ENCODE assay signal across 8 cellular contexts in genomic region chr11:100687032-100687629, GRCh38. TPM values are rescaled to one million over a fixed set of nuclear protein-coding genes. Genes with fewer than 3 reads are reported as not detected.
DNase-seq lines count a peak whose midpoint lies in the region; ATAC-seq and TF ChIP-seq lines count a peak whose summit lies in the region.

ARHGAP42 (plus strand) TSS chr11:100687288; CDS start chr11:100687679, 391 bp downstream.

- peak within 1 kb of the TSS; percentile 80 for H2AFZ ChIP-seq in ACC112 (ENCODE audit: low read length, unreplicated experiment)

- peaks cover 13% of the 10 kb centered on the region for H3K79me2 ChIP-seq in ACC112 (ENCODE audit: control insufficient read depth, insufficient read depth, low read length, unreplicated experiment)

- peaks cover 46% of the 10 kb centered on the region for H3K27me3 Mint-ChIP-seq in activated naive CD8-positive, alpha-beta T cell treated with anti-CD3 and anti-CD28 coated beads for 36 hours

- no peak for TF ChIP-seq EP300 in ovary (IDR thresholded peaks at IDR 0.05)

- H3K27me3 ChIP-seq in ACC112 (ENCODE audit: insufficient read depth, low read length) (no peaks in the 10 kb centered on the region), cardiac muscle cell (no peaks in the 10 kb centered on the region), ovary (no peaks in the 10 kb centered on the region)

- peak; percentile 86 for DNase-seq in GM13977 (ENCODE audit: low spot score)
- peak; percentile 50 for DNase-seq in NCI-H1092 treated with DMSO at 0.1 percent for 48 hours (lab: John Stamatoyannopoulos, UW)
- DNase-seq in activated naive CD8-positive, alpha-beta T cell treated with anti-CD3 and anti-CD28 coated beads for 36 hours = peak; percentile 65
- peak; percentile 79 to 89 for DNase-seq in cardiac muscle cell (ENCODE audit: low read depth in 1 of 2, low spot score in 1 of 2)
- DNase-seq in ovary = peak; percentile 47 to 71 (median 63)
- DNase-seq in GDM1 (lab: John Stamatoyannopoulos, UW) = no peak

- no peaks in the 10 kb centered on the region for H3K9me3 Mint-ChIP-seq in activated naive CD8-positive, alpha-beta T cell treated with anti-CD3 and anti-CD28 coated beads for 36 hours

- no peak within 1 kb of the TSS for H3K27ac Mint-ChIP-seq in activated naive CD8-positive, alpha-beta T cell treated with anti-CD3 and anti-CD28 coated beads for 36 hours

- H3K4me3 Mint-ChIP-seq in activated naive CD8-positive, alpha-beta T cell treated with anti-CD3 and anti-CD28 coated beads for 36 hours = peak within 1 kb of the TSS; percentile 77

- H3K4me1 Mint-ChIP-seq in activated naive CD8-positive, alpha-beta T cell treated with anti-CD3 and anti-CD28 coated beads for 36 hours = peaks cover 18% of the 10 kb centered on the region

- no peaks in the 10 kb centered on the region for H3K36me3 Mint-ChIP-seq in activated naive CD8-positive, alpha-beta T cell treated with anti-CD3 and anti-CD28 coated beads for 36 hours

- intact Hi-C loops in ovary (cut with DNase I) = loop anchor here in 3 of 4 donors (2.0 to 10.0 kb wide), 5 partner anchors 165 to 248 kb away; no protein-coding TSS in a partner anchor

- H3K9me3 ChIP-seq in cardiac muscle cell (ENCODE audit: low read depth) (no peaks in the 10 kb centered on the region), ovary (no peaks in the 10 kb centered on the region)

- TF ChIP-seq POLR2A in ovary (IDR thresholded peaks at IDR 0.05) = no peak

- ATAC-seq in HG02642 (IDR thresholded peaks at IDR 0.05; ENCODE audit: poor library complexity, unreplicated experiment) = peak; percentile 81

- in situ Hi-C loops in GM13977 (cut with MboI; ENCODE audit: low pct_unique_long_range_greater_than_20kb, low sequenced_read_pairs, unreplicated experiment) = no loop called here

- H3K4me1 ChIP-seq in ACC112 (ENCODE audit: control insufficient read depth, insufficient read depth, low read length, unreplicated experiment) = peaks cover 36% of the 10 kb centered on the region
- H3K4me1 ChIP-seq in cardiac muscle cell (ENCODE audit: low read depth) = peaks cover 34% of the 10 kb centered on the region
- H3K4me1 ChIP-seq in ovary (ENCODE audit: insufficient read depth) = peaks cover 2% of the 10 kb centered on the region

- H3K27ac ChIP-seq in ACC112 (ENCODE audit: low read depth, low read length) = peak within 1 kb of the TSS; percentile 55; the same call in 1 of the 2 replicates
- peak within 1 kb of the TSS; percentile 96 for H3K27ac ChIP-seq in cardiac muscle cell
- H3K27ac ChIP-seq in ovary = peak within 1 kb of the TSS; percentile 57 to 70

- WGBS in ovary, 3 donors = 0 to 1% (median 1%) methylated on average over 52 to 79 of the region's 81 CpGs

- TF ChIP-seq CTCF in GM13977 (IDR thresholded peaks at IDR 0.05; ENCODE audit: extremely low read depth, insufficient read depth, missing control alignments) = no peak
- no peak for TF ChIP-seq CTCF in cardiac muscle cell (IDR thresholded peaks at IDR 0.05; ENCODE audit: low read depth, low read length)
- TF ChIP-seq CTCF in ovary (IDR thresholded peaks at IDR 0.05) = no peak

- H3K36me3 ChIP-seq in ACC112 (ENCODE audit: insufficient read depth, low read length) = no peaks in the 10 kb centered on the region
- no peaks in the 10 kb centered on the region for H3K36me3 ChIP-seq in cardiac muscle cell
- H3K36me3 ChIP-seq in ovary = no peaks in the 10 kb centered on the region

- H3K4me3 ChIP-seq in ACC112 (ENCODE audit: low read depth, low read length) (peak within 1 kb of the TSS; percentile 93), cardiac muscle cell (peak within 1 kb of the TSS; percentile 99), ovary (peak within 1 kb of the TSS; percentile 39)

RNA-seq across cellular contexts. Expression of gene ARHGAP42, which starts in this region (rescaled TPM):
- total RNA-seq in activated naive CD8-positive, alpha-beta T cell treated with anti-CD3 and anti-CD28 coated beads for 36 hours = under 1 TPM; 0.22 to 0.58 TPM
- total RNA-seq in cardiac muscle cell = 90.9 and 135 TPM in 2 replicates
- 64.8 and 91.3 TPM in 2 replicates for polyA plus RNA-seq in cardiac muscle cell
- 1 to 10 TPM; 4.3 to 8.2 (median 7.0) TPM for total RNA-seq in ovary
- 10 to 100 TPM in 1 of 2 donors, 1 to 10 TPM in 1; 5.1 to 11.8 TPM for polyA plus RNA-seq in ovary

Comparison
In these comparisons a context has a peak if more than half of its experiments do, and no peak if none do; other contexts are left out.
1. Peak in DNase-seq in activated naive CD8-positive, alpha-beta T cell treated with anti-CD3 and anti-CD28 coated beads for 36 hours; RNA of the gene not detected or under 1 TPM.
2. H3K4me3 ChIP-seq: peak in every context shown above with its lines; median percentile 99 in cardiac muscle cell; 93 in ACC112; 39 in ovary.